ENCODE assay signal across 1 cellular context in the genomic region with DNA sequence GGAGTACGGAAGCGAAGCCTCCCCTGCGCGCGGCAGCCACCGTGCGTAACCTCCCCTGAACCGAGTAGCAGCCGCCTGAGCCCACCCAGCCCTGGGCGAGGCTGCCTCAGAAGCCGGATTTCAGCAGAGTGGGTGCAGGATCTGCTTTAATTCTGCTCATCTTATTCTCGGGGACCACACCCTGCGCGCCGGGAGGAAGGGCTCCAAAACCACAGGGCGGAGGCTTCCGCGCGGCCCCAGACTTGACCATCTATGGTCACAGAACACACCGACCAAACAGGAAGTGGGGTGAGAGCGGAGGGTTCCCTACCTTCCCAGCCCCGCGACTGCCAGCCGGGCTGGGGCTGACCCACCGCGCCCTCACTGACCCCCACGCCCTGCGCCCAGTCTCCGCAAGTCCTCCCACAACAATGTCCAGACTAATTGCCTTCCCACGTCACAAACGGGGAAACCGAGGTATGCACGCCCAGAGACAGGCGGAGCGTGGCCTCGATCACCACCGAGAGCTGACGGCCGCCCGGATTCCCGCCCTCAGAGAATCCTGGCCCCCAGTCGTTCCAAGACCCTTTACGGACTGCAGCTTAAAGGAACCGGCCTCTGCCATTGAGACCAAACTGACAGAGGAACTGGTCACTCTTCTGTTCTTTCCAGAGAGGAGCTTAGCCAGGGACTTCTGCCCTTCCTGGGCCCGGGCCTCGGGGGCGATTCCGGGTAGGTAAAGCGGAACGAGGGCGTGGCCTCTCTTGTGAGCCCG.
TF ChIP-seq lines count a peak whose summit lies in the region.

No MANE protein-coding gene starts in this region.

TF ChIP-seq in K562, 482 proteins besides CTCF, POLR2A, EP300 and RAD21 (continues in another document):
- TF ChIP-seq HMBOX1 (IDR thresholded peaks at IDR 0.05), result peak; percentile 6; the same call in 1 of the 2 replicates
- TF ChIP-seq NCOA4 (IDR thresholded peaks at IDR 0.05; ENCODE audit: partially characterized antibody), result no peak
- no peak for TF ChIP-seq MEIS2 (IDR thresholded peaks at IDR 0.05; ENCODE audit: partially characterized antibody)
- TF ChIP-seq CTCFL (IDR thresholded peaks at IDR 0.05; ENCODE audit: borderline replicate concordance, insufficient read depth, low read depth, low read length, poor library complexity, severe bottlenecking), result no peak
- TF ChIP-seq KDM4B (IDR thresholded peaks at IDR 0.05; ENCODE audit: borderline replicate concordance in 2 of 2, low read depth in 1 of 2), result peak in 1 of 2 experiments; percentile 92; a peak in 1 of 4 replicates
- peak; percentile 98 for TF ChIP-seq ELK1 (CRISPR knock-in tag; IDR thresholded peaks at IDR 0.05)
- no peak for TF ChIP-seq KAT8 (IDR thresholded peaks at IDR 0.05; ENCODE audit: low read depth)
- peak; percentile 69; the same call in 1 of the 2 replicates for TF ChIP-seq LEF1 (IDR thresholded peaks at IDR 0.05)
- TF ChIP-seq, protein P1, sequence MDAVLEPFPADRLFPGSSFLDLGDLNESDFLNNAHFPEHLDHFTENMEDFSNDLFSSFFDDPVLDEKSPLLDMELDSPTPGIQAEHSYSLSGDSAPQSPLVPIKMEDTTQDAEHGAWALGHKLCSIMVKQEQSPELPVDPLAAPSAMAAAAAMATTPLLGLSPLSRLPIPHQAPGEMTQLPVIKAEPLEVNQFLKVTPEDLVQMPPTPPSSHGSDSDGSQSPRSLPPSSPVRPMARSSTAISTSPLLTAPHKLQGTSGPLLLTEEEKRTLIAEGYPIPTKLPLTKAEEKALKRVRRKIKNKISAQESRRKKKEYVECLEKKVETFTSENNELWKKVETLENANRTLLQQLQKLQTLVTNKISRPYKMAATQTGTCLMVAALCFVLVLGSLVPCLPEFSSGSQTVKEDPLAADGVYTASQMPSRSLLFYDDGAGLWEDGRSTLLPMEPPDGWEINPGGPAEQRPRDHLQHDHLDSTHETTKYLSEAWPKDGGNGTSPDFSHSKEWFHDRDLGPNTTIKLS (IDR thresholded peaks at IDR 0.05; ENCODE audit: borderline replicate concordance, low read depth), result no peak; the same call in 1 of the 2 replicates
- no peak for TF ChIP-seq ZNF398 (CRISPR knock-in tag; IDR thresholded peaks at IDR 0.05)
- TF ChIP-seq MEF2D (tag; conservative IDR thresholded peaks at IDR 0.05; ENCODE audit: low read depth), result peak; percentile 66; the same call in 1 of the 2 replicates
- TF ChIP-seq TAF7 (tag; IDR thresholded peaks at IDR 0.05), result peak; percentile 95
- no peak for TF ChIP-seq SRSF9 (IDR thresholded peaks at IDR 0.05; ENCODE audit: borderline replicate concordance, low read depth, low read length)
- no peak for TF ChIP-seq MTF1 (CRISPR knock-in tag; IDR thresholded peaks at IDR 0.05; ENCODE audit: borderline replicate concordance)
- TF ChIP-seq ZFPM2 (CRISPR knock-in tag; IDR thresholded peaks at IDR 0.05), result no peak
- no peak for TF ChIP-seq SP2 (IDR thresholded peaks at IDR 0.05; ENCODE audit: extremely low read depth, low read depth, low read length, poor library complexity, severe bottlenecking)
- no peak for TF ChIP-seq SIRT6 (IDR thresholded peaks at IDR 0.05; ENCODE audit: low read depth, low read length)
- TF ChIP-seq ZNF23 (CRISPR knock-in tag; IDR thresholded peaks at IDR 0.05), result no peak
- no peak for TF ChIP-seq DNMT1 (IDR thresholded peaks at IDR 0.05)
- peak; percentile 80 for TF ChIP-seq FOXJ2 (tag; IDR thresholded peaks at IDR 0.05)
- peak; percentile 12; the same call in 1 of the 2 replicates for TF ChIP-seq KLF13 (tag; IDR thresholded peaks at IDR 0.05; ENCODE audit: borderline replicate concordance, low read depth)
- TF ChIP-seq ZNF57 (CRISPR knock-in tag; IDR thresholded peaks at IDR 0.05), result no peak
- no peak for TF ChIP-seq NFXL1 (CRISPR knock-in tag; IDR thresholded peaks at IDR 0.05)
- TF ChIP-seq, protein P2, sequence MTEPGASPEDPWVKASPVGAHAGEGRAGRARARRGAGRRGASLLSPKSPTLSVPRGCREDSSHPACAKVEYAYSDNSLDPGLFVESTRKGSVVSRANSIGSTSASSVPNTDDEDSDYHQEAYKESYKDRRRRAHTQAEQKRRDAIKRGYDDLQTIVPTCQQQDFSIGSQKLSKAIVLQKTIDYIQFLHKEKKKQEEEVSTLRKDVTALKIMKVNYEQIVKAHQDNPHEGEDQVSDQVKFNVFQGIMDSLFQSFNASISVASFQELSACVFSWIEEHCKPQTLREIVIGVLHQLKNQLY (CRISPR knock-in tag; conservative IDR thresholded peaks at IDR 0.05), result no peak; a peak in 2 of 4 replicates
- peak; percentile 96; the same call in 1 of the 2 replicates for TF ChIP-seq FOXK1 (CRISPR knock-in tag; IDR thresholded peaks at IDR 0.05; ENCODE audit: borderline replicate concordance)
- 0 out of 2 replicates have a peak, but pooled peaks have one; percentile 70 for TF ChIP-seq HSF4 (CRISPR knock-in tag; IDR thresholded peaks at IDR 0.05; ENCODE audit: borderline replicate concordance)
- TF ChIP-seq SMC3 (conservative IDR thresholded peaks at IDR 0.05; ENCODE audit: insufficient read depth, low read depth, low read length), result 0 out of 2 replicates have a peak, but pooled peaks have one; percentile 5
- TF ChIP-seq, protein P3, sequence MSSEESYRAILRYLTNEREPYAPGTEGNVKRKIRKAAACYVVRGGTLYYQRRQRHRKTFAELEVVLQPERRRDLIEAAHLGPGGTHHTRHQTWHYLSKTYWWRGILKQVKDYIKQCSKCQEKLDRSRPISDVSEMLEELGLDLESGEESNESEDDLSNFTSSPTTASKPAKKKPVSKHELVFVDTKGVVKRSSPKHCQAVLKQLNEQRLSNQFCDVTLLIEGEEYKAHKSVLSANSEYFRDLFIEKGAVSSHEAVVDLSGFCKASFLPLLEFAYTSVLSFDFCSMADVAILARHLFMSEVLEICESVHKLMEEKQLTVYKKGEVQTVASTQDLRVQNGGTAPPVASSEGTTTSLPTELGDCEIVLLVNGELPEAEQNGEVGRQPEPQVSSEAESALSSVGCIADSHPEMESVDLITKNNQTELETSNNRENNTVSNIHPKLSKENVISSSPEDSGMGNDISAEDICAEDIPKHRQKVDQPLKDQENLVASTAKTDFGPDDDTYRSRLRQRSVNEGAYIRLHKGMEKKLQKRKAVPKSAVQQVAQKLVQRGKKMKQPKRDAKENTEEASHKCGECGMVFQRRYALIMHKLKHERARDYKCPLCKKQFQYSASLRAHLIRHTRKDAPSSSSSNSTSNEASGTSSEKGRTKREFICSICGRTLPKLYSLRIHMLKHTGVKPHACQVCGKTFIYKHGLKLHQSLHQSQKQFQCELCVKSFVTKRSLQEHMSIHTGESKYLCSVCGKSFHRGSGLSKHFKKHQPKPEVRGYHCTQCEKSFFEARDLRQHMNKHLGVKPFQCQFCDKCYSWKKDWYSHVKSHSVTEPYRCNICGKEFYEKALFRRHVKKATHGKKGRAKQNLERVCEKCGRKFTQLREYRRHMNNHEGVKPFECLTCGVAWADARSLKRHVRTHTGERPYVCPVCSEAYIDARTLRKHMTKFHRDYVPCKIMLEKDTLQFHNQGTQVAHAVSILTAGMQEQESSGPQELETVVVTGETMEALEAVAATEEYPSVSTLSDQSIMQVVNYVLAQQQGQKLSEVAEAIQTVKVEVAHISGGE (CRISPR knock-in tag; IDR thresholded peaks at IDR 0.05), result peak in 2 of 3 experiments; percentile 77 to 90; a peak in 4 of 6 replicates
- TF ChIP-seq BHLHE40 (IDR thresholded peaks at IDR 0.05; ENCODE audit: low read length), result no peak
- TF ChIP-seq ZNF778 (CRISPR knock-in tag; IDR thresholded peaks at IDR 0.05), result no peak
- TF ChIP-seq, protein P4, sequence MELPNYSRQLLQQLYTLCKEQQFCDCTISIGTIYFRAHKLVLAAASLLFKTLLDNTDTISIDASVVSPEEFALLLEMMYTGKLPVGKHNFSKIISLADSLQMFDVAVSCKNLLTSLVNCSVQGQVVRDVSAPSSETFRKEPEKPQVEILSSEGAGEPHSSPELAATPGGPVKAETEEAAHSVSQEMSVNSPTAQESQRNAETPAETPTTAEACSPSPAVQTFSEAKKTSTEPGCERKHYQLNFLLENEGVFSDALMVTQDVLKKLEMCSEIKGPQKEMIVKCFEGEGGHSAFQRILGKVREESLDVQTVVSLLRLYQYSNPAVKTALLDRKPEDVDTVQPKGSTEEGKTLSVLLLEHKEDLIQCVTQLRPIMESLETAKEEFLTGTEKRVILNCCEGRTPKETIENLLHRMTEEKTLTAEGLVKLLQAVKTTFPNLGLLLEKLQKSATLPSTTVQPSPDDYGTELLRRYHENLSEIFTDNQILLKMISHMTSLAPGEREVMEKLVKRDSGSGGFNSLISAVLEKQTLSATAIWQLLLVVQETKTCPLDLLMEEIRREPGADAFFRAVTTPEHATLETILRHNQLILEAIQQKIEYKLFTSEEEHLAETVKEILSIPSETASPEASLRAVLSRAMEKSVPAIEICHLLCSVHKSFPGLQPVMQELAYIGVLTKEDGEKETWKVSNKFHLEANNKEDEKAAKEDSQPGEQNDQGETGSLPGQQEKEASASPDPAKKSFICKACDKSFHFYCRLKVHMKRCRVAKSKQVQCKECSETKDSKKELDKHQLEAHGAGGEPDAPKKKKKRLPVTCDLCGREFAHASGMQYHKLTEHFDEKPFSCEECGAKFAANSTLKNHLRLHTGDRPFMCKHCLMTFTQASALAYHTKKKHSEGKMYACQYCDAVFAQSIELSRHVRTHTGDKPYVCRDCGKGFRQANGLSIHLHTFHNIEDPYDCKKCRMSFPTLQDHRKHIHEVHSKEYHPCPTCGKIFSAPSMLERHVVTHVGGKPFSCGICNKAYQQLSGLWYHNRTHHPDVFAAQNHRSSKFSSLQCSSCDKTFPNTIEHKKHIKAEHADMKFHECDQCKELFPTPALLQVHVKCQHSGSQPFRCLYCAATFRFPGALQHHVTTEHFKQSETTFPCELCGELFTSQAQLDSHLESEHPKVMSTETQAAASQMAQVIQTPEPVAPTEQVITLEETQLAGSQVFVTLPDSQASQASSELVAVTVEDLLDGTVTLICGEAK (IDR thresholded peaks at IDR 0.05), result no peak
- TF ChIP-seq, protein P4 (CRISPR knock-in tag; IDR thresholded peaks at IDR 0.05), result no peak
- peak; percentile 13 for TF ChIP-seq PCBP1 (IDR thresholded peaks at IDR 0.05; ENCODE audit: low read depth, low read length, poor library complexity, severe bottlenecking)
